In the genomic region with DNA sequence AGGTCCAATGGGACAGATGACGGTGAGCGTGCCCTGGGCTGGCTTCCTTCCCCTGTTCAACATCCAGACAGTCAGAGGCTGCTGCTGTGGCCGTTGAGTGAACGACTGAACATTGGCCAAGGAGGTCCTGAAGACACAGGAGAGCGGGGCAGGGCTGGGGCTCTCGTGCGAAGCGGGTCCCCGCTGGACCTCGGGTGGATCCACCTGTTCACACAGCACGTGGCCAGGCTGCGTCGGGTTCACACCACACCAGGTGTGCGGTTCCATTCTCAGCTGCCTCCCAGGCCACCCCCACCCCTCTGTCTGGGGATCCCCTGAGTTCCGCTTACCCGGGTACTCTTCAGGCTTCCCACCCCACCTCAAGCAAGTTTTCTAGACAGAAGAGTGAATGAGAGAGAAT, we compare ENCODE assay signal across 6 cellular contexts.
"Had no signal": no experiment of that assay in that cellular context is flagged by ENCODE, and none has a peak within 500 bp of the region (broad histone marks: within the 10 kb centered on the region; RNA-seq: fewer than 3 reads in every experiment).

No MANE protein-coding gene starts in this region.

- H3K27ac ChIP-seq: GM23248 had no signal

- H2AFZ ChIP-seq: GM23248 had no signal

- H3K4me3 Mint-ChIP-seq: H9 had no signal

- H3K9me3 Mint-ChIP-seq: H9 had no signal

- H3K27ac Mint-ChIP-seq: H9 had no signal

- DNase-seq: GM23248, GOT3, H9, HCEC 1CT, IMR-90 had no signal

- H3K4me3 ChIP-seq: GM23248, K562 had no signal
